In genomic region chr3:111324645-111325044, GRCh38 we compare ENCODE assay signal across 9 cellular contexts.
DNase-seq lines count a peak whose midpoint lies in the region; ATAC-seq and TF ChIP-seq lines count a peak whose summit lies in the region.
"Had no signal": no experiment of that assay in that cellular context is flagged by ENCODE, and none has a peak within 500 bp of the region (broad histone marks: within the 10 kb centered on the region; RNA-seq: fewer than 3 reads in every experiment).

No MANE protein-coding gene starts in this region.

- intact Hi-C loops in lower lobe of right lung (cut with DNase I) (no loop called here), left ventricle myocardium inferior (cut with micrococcal nuclease) (no loop called here)

- no peaks in the 10 kb centered on the region for H3K36me3 Mint-ChIP-seq in activated CD4-positive, alpha-beta memory T cell treated with anti-CD3 and anti-CD28 coated beads, Interleukin-2, amount 10 ng/mL, durations not matched to agents 7 days and 5 days (ENCODE audit: low read depth)

- H3K27ac ChIP-seq in lower lobe of right lung, result no peak overlapping the region
- H3K27ac ChIP-seq in left ventricle myocardium inferior (replicated peaks), result no peak overlapping the region

- H3K9me3 ChIP-seq in lower lobe of right lung (no peaks in the 10 kb centered on the region), left ventricle myocardium inferior (replicated peaks) (no peaks in the 10 kb centered on the region)

- ATAC-seq in GM18907 (IDR thresholded peaks at IDR 0.05; ENCODE audit: unreplicated experiment), result peak; percentile 80
- peak; percentile 41 for ATAC-seq in HG03060 (IDR thresholded peaks at IDR 0.05; ENCODE audit: low read depth, unreplicated experiment)
- no peak for ATAC-seq in lower lobe of right lung

- CTCF ChIA-PET in activated CD4-positive, alpha-beta memory T cell treated with anti-CD3 and anti-CD28 coated beads, Interleukin-2, amount 10 ng/mL, durations not matched to agents 7 days and 5 days (lab: Charles Lee), result no interaction called here

- H3K27me3 Mint-ChIP-seq in activated CD4-positive, alpha-beta memory T cell treated with anti-CD3 and anti-CD28 coated beads, Interleukin-2, amount 10 ng/mL, durations not matched to agents 7 days and 5 days, result no peaks in the 10 kb centered on the region

- H3K9me3 Mint-ChIP-seq in activated CD4-positive, alpha-beta memory T cell treated with anti-CD3 and anti-CD28 coated beads, Interleukin-2, amount 10 ng/mL, durations not matched to agents 7 days and 5 days, result peaks cover 3% of the 10 kb centered on the region

- H3K27me3 ChIP-seq in lower lobe of right lung (ENCODE audit: low read depth) (no peaks in the 10 kb centered on the region), left ventricle myocardium inferior (ENCODE audit: low read depth) (no peaks in the 10 kb centered on the region)

- peaks cover 34% of the 10 kb centered on the region for H3K4me1 Mint-ChIP-seq in activated CD4-positive, alpha-beta memory T cell treated with anti-CD3 and anti-CD28 coated beads, Interleukin-2, amount 10 ng/mL, durations not matched to agents 7 days and 5 days

- DNase-seq in A172 (ENCODE audit: low spot score) (peak; percentile 3), DMS114 treated with DMSO at 0.1 percent for 48 hours (lab: John Stamatoyannopoulos, UW; ENCODE audit: unreplicated experiment) (no peak), lower lobe of right lung (no peak), Kasumi-1 (lab: John Stamatoyannopoulos, UW) (no peak), left ventricle myocardium inferior (no peak)
- no peak for DNase-seq in activated CD4-positive, alpha-beta memory T cell treated with anti-CD3 and anti-CD28 coated beads, Interleukin-2, amount 10 ng/mL, durations not matched to agents 7 days and 5 days
- DNase-seq: activated gamma-delta T cell treated with Interleukin-2 at 50 U/mL for 16 hours had no signal

- H3K4me1 ChIP-seq in lower lobe of right lung (no peaks in the 10 kb centered on the region), left ventricle myocardium inferior (no peaks in the 10 kb centered on the region)

- H3K27ac Mint-ChIP-seq in activated CD4-positive, alpha-beta memory T cell treated with anti-CD3 and anti-CD28 coated beads, Interleukin-2, amount 10 ng/mL, durations not matched to agents 7 days and 5 days, result peak overlapping the region; percentile 32

- TF ChIP-seq CTCF in lower lobe of right lung (IDR thresholded peaks at IDR 0.05) (no peak), left ventricle myocardium inferior (IDR thresholded peaks at IDR 0.05; ENCODE audit: borderline replicate concordance) (no peak)

- peak overlapping the region; percentile 29 for H3K4me3 Mint-ChIP-seq in activated CD4-positive, alpha-beta memory T cell treated with anti-CD3 and anti-CD28 coated beads, Interleukin-2, amount 10 ng/mL, durations not matched to agents 7 days and 5 days

- H3K36me3 ChIP-seq in lower lobe of right lung, result no peaks in the 10 kb centered on the region
- no peaks in the 10 kb centered on the region for H3K36me3 ChIP-seq in left ventricle myocardium inferior

- H3K4me3 ChIP-seq in lower lobe of right lung (no peak overlapping the region), left ventricle myocardium inferior (no peak overlapping the region)

- POLR2A ChIA-PET in activated CD4-positive, alpha-beta memory T cell treated with anti-CD3 and anti-CD28 coated beads, Interleukin-2, amount 10 ng/mL, durations not matched to agents 7 days and 5 days (lab: Charles Lee), result interaction anchor here (0.6 to 1.7 kb wide), 2 partner anchors 12 to 79 kb away, joined by 3 to 9 read pairs; no protein-coding TSS in a partner anchor

Comparison
In these comparisons a context has a peak if more than half of its experiments do, and no peak if none do; other contexts are left out.
1. ATAC-seq: peak in GM18907 (single experiment) and HG03060 (single experiment); none in lower lobe of right lung (0 of 2).